ENCODE assay signal across 11 cellular contexts in genomic region chr1:41423511-41424191, GRCh38.
A peak's percentile ranks its signal among the peaks of the same experiment; 100 is the strongest.
DNase-seq lines count a peak whose midpoint lies in the region; ATAC-seq, FAIRE-seq and TF ChIP-seq lines count a peak whose summit lies in the region.
"Had no signal": no experiment of that assay in that cellular context is flagged by ENCODE, and none has a peak within 500 bp of the region (broad histone marks: within the 10 kb centered on the region; RNA-seq: fewer than 3 reads in every experiment).

No MANE protein-coding gene starts in this region.

- POLR2A ChIA-PET in SK-N-SH (lab: Yijun Ruan, JAX) (no interaction called here), GM12878 (lab: Charles Lee) (no interaction called here)

- in situ Hi-C loops in GM12878 (cut with MboI), result no loop called here

- H3K27me3 ChIP-seq in SK-N-SH (ENCODE audit: insufficient read depth) (no peaks in the 10 kb centered on the region), GM12878 (replicated peaks in 1 of 2; ENCODE audit: control insufficient read depth in 2 of 2, insufficient read depth in 2 of 2, low read length in 1 of 2) (no peaks in the 10 kb centered on the region), thyroid gland (no peaks in the 10 kb centered on the region)

- SMC1A ChIA-PET in GM12878 (lab: Charles Lee; ENCODE audit: uncharacterized antibody, unreplicated experiment), result interaction anchor here (0.9 to 1.3 kb wide), 3 partner anchors 45 to 157 kb away, joined by 3 to 5 read pairs (median 3); no protein-coding TSS in a partner anchor

- H3K4me1 ChIP-seq in SK-N-SH (ENCODE audit: control insufficient read depth in 1 of 2, insufficient read depth in 2 of 2, low read depth in 1 of 2, low read length in 1 of 2) (peaks cover 8 to 17% of the 10 kb centered on the region in 2 experiments; a peak in 3 of 4 replicates), GM12878 (ENCODE audit: control insufficient read depth, insufficient read depth, low read length) (no peaks in the 10 kb centered on the region), kidney (ENCODE audit: control insufficient read depth in 1 of 2, insufficient read depth in 1 of 2, low read depth in 1 of 2, low read length in 2 of 2) (no peaks in the 10 kb centered on the region), thyroid gland (peaks cover 0 to 9% of the 10 kb centered on the region in 2 donors)

- RAD21 ChIA-PET in GM12878 (lab: Charles Lee; ENCODE audit: unreplicated experiment), result interaction anchor here (0.7 to 1.5 kb wide), 4 partner anchors 9 to 141 kb away, joined by 3 to 6 read pairs (median 4); no protein-coding TSS in a partner anchor

- intact Hi-C loops in GM12878 (cut with micrococcal nuclease; ENCODE audit: unreplicated experiment) (no loop called here), kidney (cut with DNase I) (no loop called here), thyroid gland (cut with DNase I) (no loop called here)

- H3K36me3 ChIP-seq in SK-N-SH (replicated peaks in 1 of 2; ENCODE audit: control insufficient read depth in 1 of 2, insufficient read depth in 2 of 2, low read length in 1 of 2) (no peaks in the 10 kb centered on the region), GM12878 (ENCODE audit: control insufficient read depth in 2 of 2, insufficient read depth in 2 of 2, low read length in 1 of 2) (no peaks in the 10 kb centered on the region), kidney (ENCODE audit: control insufficient read depth in 1 of 2, insufficient read depth in 2 of 2, low read length in 2 of 2) (no peaks in the 10 kb centered on the region), thyroid gland (no peaks in the 10 kb centered on the region)

- no peak for TF ChIP-seq POLR2A in GM12878 (IDR thresholded peaks at IDR 0.05; ENCODE audit: low read depth, low read length)
- TF ChIP-seq POLR2A in thyroid gland (IDR thresholded peaks at IDR 0.05), result no peak

- CTCF ChIA-PET in SK-N-SH (lab: Yijun Ruan, JAX), result interaction anchor here (0.6 to 2.7 kb wide), 23 partner anchors 8 to 993 kb away, joined by 3 to 30 read pairs (median 4); partner anchors contain the start of gene FOXO6
- CTCF ChIA-PET in GM12878 (lab: Yijun Ruan, JAX), result interaction anchor here (0.5 to 11.1 kb wide), 9 partner anchors 10 to 883 kb away, joined by 3 to 261 read pairs (median 3); no protein-coding TSS in a partner anchor

- no TSS peak for BruUV-seq in GM12878 (replicated peaks; lab: Mats Ljungman, UMichigan)

- ATAC-seq in SK-N-SH treated with all-trans-retinoic acid at 6 μM for 48 hours, result no peak
- ATAC-seq in GM12878, result peak; percentile 71
- no peak for ATAC-seq in HG03175 (IDR thresholded peaks at IDR 0.05; ENCODE audit: unreplicated experiment)
- no peak for ATAC-seq in GM18511 (IDR thresholded peaks at IDR 0.05; ENCODE audit: unreplicated experiment)
- ATAC-seq in HG03095 (IDR thresholded peaks at IDR 0.05; ENCODE audit: unreplicated experiment), result no peak

- H3K27ac ChIP-seq in SK-N-SH (ENCODE audit: low read depth in 2 of 2, low read length in 1 of 2), result no peak overlapping the region
- H3K27ac ChIP-seq in GM12878 (ENCODE audit: control insufficient read depth, insufficient read depth), result no peak overlapping the region
- H3K27ac ChIP-seq in kidney (ENCODE audit: low read depth in 2 of 2, low read length in 2 of 2), result no peak overlapping the region
- no peak overlapping the region for H3K27ac ChIP-seq in thyroid gland

- H3K79me2 ChIP-seq in SK-N-SH (ENCODE audit: insufficient read depth) (no peaks in the 10 kb centered on the region), GM12878 (ENCODE audit: control insufficient read depth, insufficient read depth, low read length) (no peaks in the 10 kb centered on the region)

- no peak overlapping the region for H3K4me2 ChIP-seq in SK-N-SH
- H3K4me2 ChIP-seq in GM12878 (ENCODE audit: control insufficient read depth, insufficient read depth), result no peak overlapping the region

- H2AFZ ChIP-seq in SK-N-SH (ENCODE audit: low read depth), result no peak overlapping the region
- no peak overlapping the region for H2AFZ ChIP-seq in GM12878 (ENCODE audit: control insufficient read depth, low read depth, low read length)

- peak; percentile 72 for DNase-seq in SK-N-SH
- DNase-seq in GM12878 (ENCODE audit: low read depth, low spot score), result no peak
- DNase-seq in kidney, result no peak
- peak; percentile 13 to 22 for DNase-seq in thyroid gland
- DNase-seq: NCI-H1092 treated with DMSO at 0.1 percent for 48 hours, small intestine had no signal

- TF ChIP-seq EP300 in SK-N-SH (IDR thresholded peaks at IDR 0.05; ENCODE audit: borderline replicate concordance in 1 of 2, low read depth in 1 of 2, low read length in 1 of 2), result no peak
- TF ChIP-seq EP300 in GM12878 (IDR thresholded peaks at IDR 0.05; ENCODE audit: borderline replicate concordance in 1 of 2, control insufficient read depth in 1 of 2, low read depth in 2 of 2, low read length in 2 of 2), result no peak

- H3K9me2 ChIP-seq in SK-N-SH, result no peaks in the 10 kb centered on the region

- H3K9ac ChIP-seq in SK-N-SH (no peak overlapping the region), GM12878 (ENCODE audit: control insufficient read depth, insufficient read depth, low read length) (no peak overlapping the region), kidney (ENCODE audit: low read length in 2 of 2) (no peak overlapping the region)

- no peaks in the 10 kb centered on the region for H4K20me1 ChIP-seq in SK-N-SH (ENCODE audit: insufficient read depth)
- H4K20me1 ChIP-seq in GM12878 (ENCODE audit: control insufficient read depth, insufficient read depth), result no peaks in the 10 kb centered on the region

- TF ChIP-seq CTCF in SK-N-SH (IDR thresholded peaks at IDR 0.05), result peak; percentile 40
- peak; percentile 13 to 51 (median 32); a peak in 4 of 6 replicates for TF ChIP-seq CTCF in GM12878 (IDR thresholded peaks at IDR 0.05 in 2 of 3, conservative IDR thresholded peaks at IDR 0.05 in 1 of 3; ENCODE audit: control insufficient read depth in 2 of 3, extremely low read depth in 1 of 3, insufficient read depth in 1 of 3, low read depth in 3 of 3, low read length in 3 of 3)
- TF ChIP-seq CTCF in kidney (IDR thresholded peaks at IDR 0.05; ENCODE audit: borderline replicate concordance, extremely low read depth, insufficient read depth), result peak; percentile 12
- peak in 2 of 6 experiments; percentile 13 to 32 for TF ChIP-seq CTCF in thyroid gland (IDR thresholded peaks at IDR 0.05)

- FAIRE-seq in GM12878 (lab: Jason Lieb, UNC) (no peak), kidney (lab: Jason Lieb, UNC) (no peak)
- FAIRE-seq: A204.1, small intestine had no signal

- peak; percentile 45 for TF ChIP-seq RAD21 in SK-N-SH (IDR thresholded peaks at IDR 0.05; ENCODE audit: low read length)
- TF ChIP-seq RAD21 in GM12878 (IDR thresholded peaks at IDR 0.05; ENCODE audit: insufficient read depth, low read depth, low read length), result no peak

- H3K9me3 ChIP-seq in SK-N-SH (no peaks in the 10 kb centered on the region), GM12878 (replicated peaks; ENCODE audit: control insufficient read depth, insufficient read depth, low read length) (no peaks in the 10 kb centered on the region), kidney (ENCODE audit: control insufficient read depth in 1 of 2, low read length in 2 of 2) (no peaks in the 10 kb centered on the region), thyroid gland (no peaks in the 10 kb centered on the region)

- 81% methylated on average over 15 of the region's 38 CpGs for WGBS in SK-N-SH (ENCODE audit: low lambda C conversion rate)
- WGBS in GM12878 (ENCODE audit: insufficient coverage, insufficient replicate concordance, low lambda C conversion rate, missing lambda C conversion rate), result 68% methylated on average over 33 of the region's 38 CpGs
- WGBS in thyroid gland, 2 donors, result 70 to 81% methylated on average over 6 to 15 of the region's 38 CpGs

- H3K4me3 ChIP-seq in SK-N-SH (ENCODE audit: low read depth in 2 of 2, low read length in 1 of 2), result no peak overlapping the region
- H3K4me3 ChIP-seq in GM12878, result no peak overlapping the region
- no peak overlapping the region for H3K4me3 ChIP-seq in kidney (ENCODE audit: low read length in 2 of 2)
- no peak overlapping the region for H3K4me3 ChIP-seq in thyroid gland (replicated peaks in 1 of 3)

- H3F3A ChIP-seq in SK-N-SH (replicated peaks; ENCODE audit: insufficient read depth), result peaks cover 10% of the 10 kb centered on the region

TF ChIP-seq in SK-N-SH, 30 proteins besides CTCF, POLR2A, EP300 and RAD21 (continues in another document):
- no peak for TF ChIP-seq ELF1 (IDR thresholded peaks at IDR 0.05)

TF ChIP-seq in SK-N-SH treated with all-trans-retinoic acid at 6 μM for 48 hours, 23 proteins besides CTCF, POLR2A, EP300 and RAD21 (continues in another document):
- no peak for TF ChIP-seq ARNTL (CRISPR knock-in tag; IDR thresholded peaks at IDR 0.05; ENCODE audit: borderline replicate concordance, low read depth)
- TF ChIP-seq, protein P1, sequence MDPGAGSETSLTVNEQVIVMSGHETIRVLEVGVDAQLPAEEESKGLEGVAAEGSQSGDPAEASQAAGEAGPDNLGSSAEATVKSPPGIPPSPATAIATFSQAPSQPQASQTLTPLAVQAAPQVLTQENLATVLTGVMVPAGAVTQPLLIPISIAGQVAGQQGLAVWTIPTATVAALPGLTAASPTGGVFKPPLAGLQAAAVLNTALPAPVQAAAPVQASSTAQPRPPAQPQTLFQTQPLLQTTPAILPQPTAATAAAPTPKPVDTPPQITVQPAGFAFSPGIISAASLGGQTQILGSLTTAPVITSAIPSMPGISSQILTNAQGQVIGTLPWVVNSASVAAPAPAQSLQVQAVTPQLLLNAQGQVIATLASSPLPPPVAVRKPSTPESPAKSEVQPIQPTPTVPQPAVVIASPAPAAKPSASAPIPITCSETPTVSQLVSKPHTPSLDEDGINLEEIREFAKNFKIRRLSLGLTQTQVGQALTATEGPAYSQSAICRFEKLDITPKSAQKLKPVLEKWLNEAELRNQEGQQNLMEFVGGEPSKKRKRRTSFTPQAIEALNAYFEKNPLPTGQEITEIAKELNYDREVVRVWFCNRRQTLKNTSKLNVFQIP (CRISPR knock-in tag; IDR thresholded peaks at IDR 0.05; ENCODE audit: borderline replicate concordance, low read depth), result no peak

TF ChIP-seq in GM12878, 131 proteins besides CTCF, POLR2A, EP300 and RAD21:
- TF ChIP-seq PAX8 (IDR thresholded peaks at IDR 0.05) (no peak), SMC3 (IDR thresholded peaks at IDR 0.05; ENCODE audit: borderline replicate concordance, low read length) (peak; percentile 21; the same call in 1 of the 2 replicates)

Comparison
In these comparisons a context has a peak if more than half of its experiments do, and no peak if none do; other contexts are left out.
1. DNase-seq: peak in SK-N-SH (single experiment) and thyroid gland (2 of 2); none in GM12878 (single experiment) and kidney (single experiment).
2. Of the 26 proteins assayed by ChIP-seq in both GM12878 and SK-N-SH: peak only in GM12878: SMC3; only in SK-N-SH: RAD21; in both: CTCF; in neither: 23.